ENCODE assay signal across 22 cellular contexts in the genomic region with DNA sequence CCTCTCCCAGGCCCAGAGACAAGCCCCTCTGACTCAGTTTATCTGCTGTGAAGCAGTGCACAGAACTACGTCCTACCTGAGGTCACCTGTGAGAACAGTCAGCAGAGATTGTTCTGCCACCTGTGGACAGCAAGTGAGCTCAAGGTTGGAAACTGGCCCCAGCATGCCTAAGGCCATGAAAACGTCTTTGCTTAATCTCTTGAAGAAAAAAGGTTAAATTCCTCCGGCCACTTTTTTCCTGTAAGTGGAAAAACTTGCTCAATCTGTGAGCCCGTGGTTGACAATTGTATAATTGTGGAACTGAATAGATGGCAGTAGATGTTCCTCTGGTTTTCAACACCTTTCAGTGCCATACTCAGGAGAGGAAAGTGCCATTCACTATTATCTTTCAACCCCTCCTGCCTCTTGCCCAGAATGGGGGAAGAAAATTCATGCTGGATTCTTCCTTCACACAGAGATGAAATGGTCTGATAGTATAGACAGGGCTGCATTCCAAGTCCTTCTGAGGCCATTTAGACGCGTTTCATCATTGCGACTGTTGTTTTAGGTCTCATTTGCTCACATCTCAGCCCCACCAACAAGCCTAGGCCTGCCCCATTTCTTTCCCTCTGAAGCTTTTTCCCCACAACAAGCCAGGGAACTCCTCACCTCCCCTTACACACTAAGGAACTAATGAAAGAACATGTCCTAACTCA.
DNase-seq lines count a peak whose midpoint lies in the region; ATAC-seq, FAIRE-seq and TF ChIP-seq lines count a peak whose summit lies in the region.
"Had no signal": no experiment of that assay in that cellular context is flagged by ENCODE, and none has a peak within 500 bp of the region (broad histone marks: within the 10 kb centered on the region; RNA-seq: fewer than 3 reads in every experiment).

No MANE protein-coding gene starts in this region.

- CTCF ChIA-PET in CD4-positive, alpha-beta T cell (lab: Charles Lee), result no interaction called here

- H3K4me3 Mint-ChIP-seq in activated CD4-positive, alpha-beta T cell treated with anti-CD3 and anti-CD28 coated beads, Interleukin-2, amount 10 ng/mL, durations not matched to agents 24 days and 14 days, result no peak overlapping the region
- H3K4me3 Mint-ChIP-seq in CD4-positive, alpha-beta T cell, result no peak overlapping the region
- no peak overlapping the region for H3K4me3 Mint-ChIP-seq in stimulated activated effector memory CD8-positive, alpha-beta T cell treated with anti-CD3 and anti-CD28 coated beads, Interleukin-12 subunit alpha, Interleukin-12 subunit beta, amount 100 ng/mL, for 72 hours
- H3K4me3 Mint-ChIP-seq: activated CD8-positive, alpha-beta T cell treated with anti-CD3 and anti-CD28 coated beads for 36 hours; activated T-cell treated with anti-CD3 and anti-CD28 coated beads, Interleukin-2, amount 50 U/mL, for 24 hours; CD14-positive monocyte; H9; natural killer cell; T-helper 1 cell treated with Interleukin-12 subunit alpha and Interleukin-12 subunit beta and Interleukin-4 antibody, amounts not matched to agents 30 μg/mL and 1 μg/mL, for 36 hours had no signal

- 42 to 55% methylated on average over 7 of the region's 7 CpGs for WGBS in lower leg skin, 2 donors

- H3K4me3 ChIP-seq in lower leg skin (ENCODE audit: low read depth, poor library complexity, severe bottlenecking), result no peak overlapping the region
- H3K4me3 ChIP-seq: ascending aorta had no signal

- no peak for DNase-seq in activated CD4-positive, alpha-beta T cell treated with anti-CD3 and anti-CD28 coated beads, Interleukin-2, amount 10 ng/mL, durations not matched to agents 24 days and 14 days
- DNase-seq in activated CD4-positive, alpha-beta T cell treated with anti-CD3 and anti-CD28 coated beads, Interleukin-2, amount 50 U/mL, for 1 hour, result no peak
- DNase-seq in islet precursor cell (peak; percentile 89), lower leg skin (ENCODE audit: low spot score in 2 of 2) (no peak), GM12892 (ENCODE audit: insufficient read length) (no peak)
- no peak for DNase-seq in CD4-positive, alpha-beta T cell
- no peak for DNase-seq in stimulated activated effector memory CD8-positive, alpha-beta T cell treated with anti-CD3 and anti-CD28 coated beads, Interleukin-12 subunit alpha, Interleukin-12 subunit beta, amount 100 ng/mL, for 72 hours (ENCODE audit: low spot score in 2 of 2)
- DNase-seq: activated CD8-positive, alpha-beta T cell treated with anti-CD3 and anti-CD28 coated beads for 36 hours; activated naive CD4-positive, alpha-beta T cell treated with anti-CD3 and anti-CD28 coated beads, Interleukin-2, amount 50 U/mL, for 16 hours; activated T-cell treated with anti-CD3 and anti-CD28 coated beads, Interleukin-2, amount 50 U/mL, for 24 hours; H9; MV-4-11; natural killer cell; NCI-H2081 treated with DMSO at 0.1 percent for 48 hours; NCI-H526; SHP77 treated with DMSO at 0.1 percent for 48 hours had no signal

- peak overlapping the region; percentile 29 for H3K27ac Mint-ChIP-seq in activated CD4-positive, alpha-beta T cell treated with anti-CD3 and anti-CD28 coated beads, Interleukin-2, amount 10 ng/mL, durations not matched to agents 24 days and 14 days
- no peak overlapping the region for H3K27ac Mint-ChIP-seq in CD4-positive, alpha-beta T cell
- no peak overlapping the region for H3K27ac Mint-ChIP-seq in stimulated activated effector memory CD8-positive, alpha-beta T cell treated with anti-CD3 and anti-CD28 coated beads, Interleukin-12 subunit alpha, Interleukin-12 subunit beta, amount 100 ng/mL, for 72 hours
- H3K27ac Mint-ChIP-seq: activated CD8-positive, alpha-beta T cell treated with anti-CD3 and anti-CD28 coated beads for 36 hours; activated T-cell treated with anti-CD3 and anti-CD28 coated beads, Interleukin-2, amount 50 U/mL, for 24 hours; CD14-positive monocyte; H9; natural killer cell had no signal

- H3K4me1 Mint-ChIP-seq in activated CD4-positive, alpha-beta T cell treated with anti-CD3 and anti-CD28 coated beads, Interleukin-2, amount 10 ng/mL, durations not matched to agents 24 days and 14 days, result peaks cover 6% of the 10 kb centered on the region
- H3K4me1 Mint-ChIP-seq in CD4-positive, alpha-beta T cell (ENCODE audit: low read depth), result no peaks in the 10 kb centered on the region
- no peaks in the 10 kb centered on the region for H3K4me1 Mint-ChIP-seq in stimulated activated effector memory CD8-positive, alpha-beta T cell treated with anti-CD3 and anti-CD28 coated beads, Interleukin-12 subunit alpha, Interleukin-12 subunit beta, amount 100 ng/mL, for 72 hours
- H3K4me1 Mint-ChIP-seq: natural killer cell had no signal

- TF ChIP-seq CTCF in VCaP (conservative IDR thresholded peaks at IDR 0.05) (no peak), lower leg skin (IDR thresholded peaks at IDR 0.05) (no peak)
- no peak for TF ChIP-seq CTCF in CD4-positive, alpha-beta T cell (IDR thresholded peaks at IDR 0.05)

- peak overlapping the region; percentile 16; the same call in 1 of the 2 replicates for H3K27ac ChIP-seq in VCaP
- no peak overlapping the region for H3K27ac ChIP-seq in CD4-positive, alpha-beta T cell (ENCODE audit: low read depth, low read length)
- H3K27ac ChIP-seq: ascending aorta had no signal

- intact Hi-C loops in activated CD4-positive, alpha-beta T cell treated with anti-CD3 and anti-CD28 coated beads, Interleukin-2, amount 10 ng/mL, durations not matched to agents 24 days and 14 days (cut with micrococcal nuclease), result no loop called here
- intact Hi-C loops in lower leg skin (cut with DNase I; ENCODE audit: low total_unique reads), result no loop called here
- intact Hi-C loops in CD4-positive, alpha-beta T cell (cut with DNase I, micrococcal nuclease), result no loop called here

- H3K27me3 Mint-ChIP-seq in activated CD4-positive, alpha-beta T cell treated with anti-CD3 and anti-CD28 coated beads, Interleukin-2, amount 10 ng/mL, durations not matched to agents 24 days and 14 days, result no peaks in the 10 kb centered on the region
- peaks cover 5% of the 10 kb centered on the region for H3K27me3 Mint-ChIP-seq in CD4-positive, alpha-beta T cell
- H3K27me3 Mint-ChIP-seq: activated CD8-positive, alpha-beta T cell treated with anti-CD3 and anti-CD28 coated beads for 36 hours; activated T-cell treated with anti-CD3 and anti-CD28 coated beads, Interleukin-2, amount 50 U/mL, for 24 hours had no signal

- ATAC-seq in CD4-positive, alpha-beta T cell (ENCODE audit: poor library complexity), result no peak
- no peak for ATAC-seq in stimulated activated effector memory CD8-positive, alpha-beta T cell treated with anti-CD3 and anti-CD28 coated beads, Interleukin-12 subunit alpha, Interleukin-12 subunit beta, amount 100 ng/mL, for 72 hours
- ATAC-seq: activated CD8-positive, alpha-beta T cell treated with anti-CD3 and anti-CD28 coated beads for 36 hours; natural killer cell had no signal

- no peak for FAIRE-seq in GM12892 (lab: Jason Lieb, UNC)
- FAIRE-seq: colon, islet of Langerhans had no signal

- no peaks in the 10 kb centered on the region for H3K27me3 ChIP-seq in CD4-positive, alpha-beta T cell (ENCODE audit: control insufficient read depth, insufficient read depth, low read length)
- H3K27me3 ChIP-seq: ascending aorta had no signal

- no peaks in the 10 kb centered on the region for H3K9me3 ChIP-seq in CD4-positive, alpha-beta T cell (ENCODE audit: control insufficient read depth, low read length)
- H3K9me3 ChIP-seq: ascending aorta had no signal

- no peaks in the 10 kb centered on the region for H3K36me3 Mint-ChIP-seq in activated CD4-positive, alpha-beta T cell treated with anti-CD3 and anti-CD28 coated beads, Interleukin-2, amount 10 ng/mL, durations not matched to agents 24 days and 14 days (ENCODE audit: low read depth)
- no peaks in the 10 kb centered on the region for H3K36me3 Mint-ChIP-seq in CD4-positive, alpha-beta T cell (ENCODE audit: low read depth)
- H3K36me3 Mint-ChIP-seq in stimulated activated effector memory CD8-positive, alpha-beta T cell treated with anti-CD3 and anti-CD28 coated beads, Interleukin-12 subunit alpha, Interleukin-12 subunit beta, amount 100 ng/mL, for 72 hours, result no peaks in the 10 kb centered on the region
- H3K36me3 Mint-ChIP-seq: CD14-positive monocyte, natural killer cell had no signal

- H3K9me3 Mint-ChIP-seq in activated CD4-positive, alpha-beta T cell treated with anti-CD3 and anti-CD28 coated beads, Interleukin-2, amount 10 ng/mL, durations not matched to agents 24 days and 14 days, result no peaks in the 10 kb centered on the region
- H3K9me3 Mint-ChIP-seq in CD4-positive, alpha-beta T cell, result no peaks in the 10 kb centered on the region
- peaks cover 12% of the 10 kb centered on the region for H3K9me3 Mint-ChIP-seq in stimulated activated effector memory CD8-positive, alpha-beta T cell treated with anti-CD3 and anti-CD28 coated beads, Interleukin-12 subunit alpha, Interleukin-12 subunit beta, amount 100 ng/mL, for 72 hours
- H3K9me3 Mint-ChIP-seq: H9; T-helper 1 cell treated with Interleukin-12 subunit alpha and Interleukin-12 subunit beta and Interleukin-4 antibody, amounts not matched to agents 30 μg/mL and 1 μg/mL, for 36 hours had no signal

- TF ChIP-seq POLR2A in lower leg skin (IDR thresholded peaks at IDR 0.05) (no peak), GM12892 (IDR thresholded peaks at IDR 0.05; ENCODE audit: low read depth, low read length) (no peak)

- POLR2A ChIA-PET in CD4-positive, alpha-beta T cell (lab: Charles Lee), result interaction anchor here (0.6 kb wide), 1 partner anchor 65 kb away, joined by 4 read pairs; no protein-coding TSS in a partner anchor
